ENCODE assay signal across 32 cellular contexts in the genomic region with DNA sequence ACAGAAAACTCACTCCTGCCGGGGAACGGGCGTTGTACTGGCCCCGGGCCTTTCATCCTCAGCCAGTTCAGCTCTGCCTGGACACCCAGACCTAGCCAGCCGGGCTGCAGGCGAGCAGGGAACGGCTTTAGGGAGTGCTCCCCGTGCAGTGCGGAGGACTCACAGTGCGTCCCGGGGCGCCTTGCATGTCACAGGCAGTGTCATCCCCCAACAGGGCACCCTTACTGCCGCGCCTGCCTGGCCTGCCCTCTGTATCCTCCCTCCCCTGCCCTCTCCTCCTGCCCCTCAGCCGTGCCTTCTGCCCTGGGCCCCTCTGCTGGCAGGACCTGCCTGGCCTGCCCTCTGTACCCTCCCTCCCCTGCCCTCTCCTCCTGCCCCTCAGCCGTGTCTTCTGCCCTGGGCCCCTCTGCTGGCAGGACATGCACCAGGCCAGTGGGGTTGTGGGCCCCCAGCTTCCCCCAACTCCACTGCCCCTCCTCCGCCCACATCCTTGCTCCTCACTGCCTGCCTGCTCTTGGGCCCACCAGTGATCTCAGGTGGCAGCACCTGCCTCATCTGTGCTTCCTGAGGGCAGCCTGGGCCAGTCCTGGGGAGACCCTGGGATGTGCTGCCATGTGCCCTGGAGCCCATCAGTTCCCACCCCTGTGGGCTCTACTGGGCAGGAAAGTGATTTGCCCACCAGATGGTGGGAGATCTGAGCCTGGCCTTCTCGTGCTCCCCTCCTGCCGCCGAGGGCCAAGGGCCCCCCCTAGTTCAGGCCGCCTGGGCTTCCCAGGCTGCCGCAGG. TPM values are rescaled to one million over a fixed set of nuclear protein-coding genes. Genes with fewer than 3 reads are reported as not detected.
DNase-seq lines count a peak whose midpoint lies in the region; ATAC-seq and TF ChIP-seq lines count a peak whose summit lies in the region.
"Had no signal": no experiment of that assay in that cellular context is flagged by ENCODE, and none has a peak within 500 bp of the region (broad histone marks: within the 10 kb centered on the region; RNA-seq: fewer than 3 reads in every experiment).

No MANE protein-coding gene starts in this region.

- intact Hi-C loops in breast epithelium (cut with DNase I; ENCODE audit: low total_unique reads) (loop anchor here (5.0 to 10.0 kb wide), 2 partner anchors 104 to 294 kb away; partner anchors contain the start of gene ABHD12), MCF 10A (cut with micrococcal nuclease) (no loop called here), esophagus muscularis mucosa (cut with DNase I) (loop anchor here (10.0 kb wide), 2 partner anchors 226 to 296 kb away; partner anchors contain the start of gene APMAP), right cardiac atrium (cut with DNase I) (loop anchor here in 1 of 4 donors (10.0 kb wide), 3 partner anchors 66 to 104 kb away; partner anchors contain the start of genes ABHD12 and ENTPD6), tibial artery (cut with DNase I; ENCODE audit: low total_unique reads) (no loop called here)

- H3K27me3 ChIP-seq in breast epithelium, result no peaks in the 10 kb centered on the region
- H3K27me3 ChIP-seq in esophagus muscularis mucosa, result no peaks in the 10 kb centered on the region
- H3K27me3 ChIP-seq in right cardiac atrium (ENCODE audit: control insufficient read depth, insufficient read depth), result no peaks in the 10 kb centered on the region
- no peaks in the 10 kb centered on the region for H3K27me3 ChIP-seq in tibial artery
- H3K27me3 ChIP-seq: colonic mucosa, testis, uterus had no signal

- POLR2A ChIA-PET in MCF 10A (lab: Yijun Ruan, JAX), result interaction anchor here (0.6 to 1.6 kb wide), 5 partner anchors 10 to 108 kb away, joined by 3 to 7 read pairs (median 3); no protein-coding TSS in a partner anchor

- DNase-seq in breast epithelium (ENCODE audit: low spot score in 2 of 2) (no peak), MCF 10A (ENCODE audit: unreplicated experiment) (no peak), esophagus muscularis mucosa (ENCODE audit: extremely low spot score) (no peak), right cardiac atrium (peak; percentile 11 to 58 (median 38)), tibial artery (no peak), HUDEP-2 (lab: John Stamatoyannopoulos, UW; ENCODE audit: unreplicated experiment in 76 of 76) (no peak), dermis blood vessel endothelial cell (no peak)
- DNase-seq: activated CD4-positive, alpha-beta T cell treated with anti-CD3 and anti-CD28 coated beads for 1 hour; activated CD8-positive, alpha-beta T cell treated with anti-CD3 and anti-CD28 coated beads for 36 hours; colonic mucosa; effector memory CD4-positive, alpha-beta T cell; erythroblast; HFFc6; NCI-H1092; NCI-H187; NCI-H2171 treated with DMSO at 0.1 percent for 48 hours; NCI-H510A treated with DMSO at 0.1 percent for 48 hours; retina; SHP77; small intestine; stimulated activated CD4-positive, alpha-beta T cell treated with anti-CD3 and anti-CD28 coated beads, Interleukin-1b, Interleukin-23, amount 100 ng/mL, for 48 hours; T-helper 2 cell; testis; uterus had no signal

- peaks cover 100% of the 10 kb centered on the region for H3K36me3 Mint-ChIP-seq in MCF 10A (ENCODE audit: insufficient read depth, unreplicated experiment)

- ATAC-seq in right cardiac atrium, result no peak
- ATAC-seq in GM21576 (IDR thresholded peaks at IDR 0.05; ENCODE audit: unreplicated experiment), result no peak
- ATAC-seq: activated CD8-positive, alpha-beta T cell treated with anti-CD3 and anti-CD28 coated beads for 36 hours had no signal

- H3K4me1 ChIP-seq in breast epithelium (peaks cover 0 to 6% of the 10 kb centered on the region in 2 donors), esophagus muscularis mucosa (peaks cover 33 to 49% (median 41%) of the 10 kb centered on the region in 4 donors), right cardiac atrium (ENCODE audit: control insufficient read depth, insufficient read depth, low read length) (peaks cover 2% of the 10 kb centered on the region), tibial artery (peaks cover 0 to 28% (median 21%) of the 10 kb centered on the region in 4 donors)
- H3K4me1 ChIP-seq: colonic mucosa, parathyroid adenoma, uterus had no signal

- TF ChIP-seq POLR2A in breast epithelium (IDR thresholded peaks at IDR 0.05) (no peak), esophagus muscularis mucosa (IDR thresholded peaks at IDR 0.05; ENCODE audit: low read depth) (no peak)

- H3K9me3 Mint-ChIP-seq in MCF 10A (ENCODE audit: unreplicated experiment), result no peaks in the 10 kb centered on the region
- H3K9me3 Mint-ChIP-seq: activated CD8-positive, alpha-beta T cell treated with anti-CD3 and anti-CD28 coated beads for 36 hours; activated naive CD4-positive, alpha-beta T cell treated with anti-CD3 and anti-CD28 coated beads, Interleukin-2, amount 50 U/mL, for 24 hours; activated T-helper 2 cell treated with anti-CD3 and anti-CD28 coated beads, Interferon-gamma antibody, Interleukin-2, Interleukin-4, amounts not matched to agents 10 μg/mL and 5 μg/mL and 100 μg/mL, durations not matched to agents 14 hours and 24 hours and 36 hours; CD4-positive, alpha-beta memory T cell; HFFc6; neural crest cell; stimulated activated naive CD8-positive, alpha-beta T cell treated with anti-CD3 and anti-CD28 coated beads, Interleukin-15, Interleukin-2, amounts not matched to agents 100 ng/mL and 50 ng/mL, for 24 hours had no signal

- no peaks in the 10 kb centered on the region for H3K9me3 ChIP-seq in breast epithelium
- H3K9me3 ChIP-seq in esophagus muscularis mucosa, result no peaks in the 10 kb centered on the region
- no peaks in the 10 kb centered on the region for H3K9me3 ChIP-seq in right cardiac atrium (ENCODE audit: control insufficient read depth, low read length)
- no peaks in the 10 kb centered on the region for H3K9me3 ChIP-seq in tibial artery
- H3K9me3 ChIP-seq: colonic mucosa, testis, uterus had no signal

- no TSS peak for BruUV-seq in MCF 10A (replicated peaks; lab: Mats Ljungman, UMichigan)

- TF ChIP-seq EP300 in esophagus muscularis mucosa (IDR thresholded peaks at IDR 0.05), result no peak

- no peak overlapping the region for H3K4me3 Mint-ChIP-seq in MCF 10A (ENCODE audit: unreplicated experiment)
- H3K4me3 Mint-ChIP-seq: activated CD8-positive, alpha-beta T cell treated with anti-CD3 and anti-CD28 coated beads for 36 hours; activated naive CD4-positive, alpha-beta T cell treated with anti-CD3 and anti-CD28 coated beads, Interleukin-2, amount 50 U/mL, for 24 hours; CD4-positive, alpha-beta memory T cell; HFFc6; stimulated activated naive CD8-positive, alpha-beta T cell treated with anti-CD3 and anti-CD28 coated beads, Interleukin-15, Interleukin-2, amounts not matched to agents 100 ng/mL and 50 ng/mL, for 24 hours had no signal

- H3K36me3 ChIP-seq in breast epithelium, result no peaks in the 10 kb centered on the region
- H3K36me3 ChIP-seq in esophagus muscularis mucosa, result peaks cover 56 to 89% (median 83%) of the 10 kb centered on the region in 4 donors
- peaks cover 52 to 82% (median 82%) of the 10 kb centered on the region in 3 donors for H3K36me3 ChIP-seq in tibial artery
- H3K36me3 ChIP-seq: uterus had no signal

- H3K27ac Mint-ChIP-seq in MCF 10A (ENCODE audit: low read depth, unreplicated experiment), result no peak overlapping the region
- H3K27ac Mint-ChIP-seq: activated CD8-positive, alpha-beta T cell treated with anti-CD3 and anti-CD28 coated beads for 36 hours; activated naive CD4-positive, alpha-beta T cell treated with anti-CD3 and anti-CD28 coated beads, Interleukin-2, amount 50 U/mL, for 24 hours; activated T-helper 2 cell treated with anti-CD3 and anti-CD28 coated beads, Interferon-gamma antibody, Interleukin-2, Interleukin-4, amounts not matched to agents 10 μg/mL and 5 μg/mL and 100 μg/mL, durations not matched to agents 14 hours and 24 hours and 36 hours; HFFc6; stimulated activated naive CD8-positive, alpha-beta T cell treated with anti-CD3 and anti-CD28 coated beads, Interleukin-15, Interleukin-2, amounts not matched to agents 100 ng/mL and 50 ng/mL, for 24 hours had no signal

- peaks cover 14% of the 10 kb centered on the region for H3K4me1 Mint-ChIP-seq in MCF 10A (ENCODE audit: insufficient read depth, unreplicated experiment)
- H3K4me1 Mint-ChIP-seq: activated naive CD4-positive, alpha-beta T cell treated with anti-CD3 and anti-CD28 coated beads, Interleukin-2, amount 50 U/mL, for 24 hours had no signal

- H3K27me3 Mint-ChIP-seq in MCF 10A (ENCODE audit: insufficient read depth, unreplicated experiment), result no peaks in the 10 kb centered on the region
- H3K27me3 Mint-ChIP-seq: activated CD8-positive, alpha-beta T cell treated with anti-CD3 and anti-CD28 coated beads for 36 hours; activated naive CD4-positive, alpha-beta T cell treated with anti-CD3 and anti-CD28 coated beads, Interleukin-2, amount 50 U/mL, for 24 hours; CD4-positive, alpha-beta memory T cell; stimulated activated naive CD8-positive, alpha-beta T cell treated with anti-CD3 and anti-CD28 coated beads, Interleukin-15, Interleukin-2, amounts not matched to agents 100 ng/mL and 50 ng/mL, for 24 hours had no signal

- H3K4me3 ChIP-seq in breast epithelium (no peak overlapping the region), esophagus muscularis mucosa (no peak overlapping the region), right cardiac atrium (ENCODE audit: low read length) (no peak overlapping the region), tibial artery (no peak overlapping the region)
- H3K4me3 ChIP-seq: colonic mucosa, lung, testis, uterus had no signal

- TF ChIP-seq CTCF in breast epithelium (IDR thresholded peaks at IDR 0.05) (no peak), MCF 10A (IDR thresholded peaks at IDR 0.05; ENCODE audit: unreplicated experiment) (no peak), esophagus muscularis mucosa (IDR thresholded peaks at IDR 0.05) (no peak), tibial artery (IDR thresholded peaks at IDR 0.05) (no peak)

- WGBS in esophagus muscularis mucosa, result 84% methylated on average over 14 of the region's 22 CpGs
- WGBS in right cardiac atrium, result 85% methylated on average over 22 of the region's 22 CpGs

- H3K27ac ChIP-seq in breast epithelium (peak overlapping the region; percentile 41 to 79), esophagus muscularis mucosa (replicated peaks in 1 of 4) (peak overlapping the region; percentile 52 to 77 (median 64)), right cardiac atrium (ENCODE audit: low read length) (no peak overlapping the region), tibial artery (peak overlapping the region; percentile 8 to 20)
- H3K27ac ChIP-seq: colonic mucosa, parathyroid adenoma had no signal

- CTCF ChIA-PET in MCF 10A (lab: Yijun Ruan, JAX), result interaction anchor here (0.7 to 1.1 kb wide), 2 partner anchors 9 to 218 kb away, joined by 3 to 5 read pairs; no protein-coding TSS in a partner anchor

RNA-seq across cellular contexts. Expression of gene PYGB, which starts 43.0 kb away (rescaled TPM):
- 100 to 1,000 TPM in 2 of 3 donors, 10 to 100 TPM in 1; 95.7 to 128 (median 121) TPM for total RNA-seq in breast epithelium
- 375 and 435 TPM in 2 replicates for total RNA-seq in MCF 10A (2022)
- 100 to 1,000 TPM; 398 to 632 (median 462) TPM for total RNA-seq in esophagus muscularis mucosa
- 100 to 1,000 TPM; 154 to 219 (median 194) TPM for total RNA-seq in right cardiac atrium
- 136 TPM for polyA plus RNA-seq in right cardiac atrium
- 81.9 and 127 TPM in 2 replicates for total RNA-seq in dermis blood vessel endothelial cell

Comparison
In these comparisons a context has a peak if more than half of its experiments do, and no peak if none do; other contexts are left out.
1. intact Hi-C loops: an anchor here in breast epithelium (5.0 to 10.0 kb wide) and esophagus muscularis mucosa (10.0 kb wide); none called in MCF 10A and tibial artery.
2. DNase-seq: peak in right cardiac atrium (3 of 3); none in breast epithelium (0 of 2), MCF 10A (single experiment), esophagus muscularis mucosa (single experiment), tibial artery (0 of 2), HUDEP-2 (0 of 76) and dermis blood vessel endothelial cell (single experiment).